In genomic region chr5:126780165-126780827, GRCh38 we compare ENCODE assay signal across 8 cellular contexts. TPM values are rescaled to one million over a fixed set of nuclear protein-coding genes. Genes with fewer than 3 reads are reported as not detected.
A peak's percentile ranks its signal among the peaks of the same experiment; 100 is the strongest.
DNase-seq lines count a peak whose midpoint lies in the region; ATAC-seq, FAIRE-seq and TF ChIP-seq lines count a peak whose summit lies in the region.

No MANE protein-coding gene starts in this region.

- intact Hi-C loops in pancreas (cut with DNase I), result loop anchor here in 1 of 3 donors (5.0 kb wide), 1 partner anchor 103 kb away; no protein-coding TSS in a partner anchor

- no peaks in the 10 kb centered on the region for H3K27me3 ChIP-seq in CD4-positive, CD25-positive, alpha-beta regulatory T cell (ENCODE audit: control insufficient read depth, insufficient read depth, low read length)
- no peaks in the 10 kb centered on the region for H3K27me3 ChIP-seq in pancreas

- peaks cover 46% of the 10 kb centered on the region for H3K4me1 ChIP-seq in CD4-positive, CD25-positive, alpha-beta regulatory T cell (ENCODE audit: control insufficient read depth, insufficient read depth, low read length, poor library complexity, severe bottlenecking)
- peaks cover 0 to 6% (median 4%) of the 10 kb centered on the region in 3 donors for H3K4me1 ChIP-seq in pancreas

- peak; percentile 8 to 57 (median 37) for TF ChIP-seq CTCF in pancreas (IDR thresholded peaks at IDR 0.05)

- 27 to 36% methylated on average over 7 of the region's 7 CpGs for WGBS in pancreas, 2 donors

- TF ChIP-seq POLR2A in H54 (IDR thresholded peaks at IDR 0.05; ENCODE audit: low read depth, low read length), result no peak

- FAIRE-seq in H54 (lab: Jason Lieb, UNC), result no peak
- FAIRE-seq in pancreas (lab: Jason Lieb, UNC), result no peak

- H3K36me3 Mint-ChIP-seq in CD4-positive, CD25-positive, alpha-beta regulatory T cell, result no peaks in the 10 kb centered on the region
- peaks cover 8 to 17% of the 10 kb centered on the region in 2 donors for H3K36me3 Mint-ChIP-seq in activated T-cell treated with anti-CD3 and anti-CD28 coated beads, Interleukin-2, amount 50 U/mL, for 72 hours (ENCODE audit: insufficient read depth in 2 of 2)

- peaks cover 0 to 2% (median 0%) of the 10 kb centered on the region in 7 donors for H3K9me3 Mint-ChIP-seq in CD4-positive, CD25-positive, alpha-beta regulatory T cell
- no peaks in the 10 kb centered on the region for H3K9me3 Mint-ChIP-seq in activated T-cell treated with anti-CD3 and anti-CD28 coated beads, Interleukin-2, amount 50 U/mL, for 72 hours

- peak; percentile 37 to 83 (median 66) for DNase-seq in CD4-positive, CD25-positive, alpha-beta regulatory T cell
- DNase-seq in H54 (ENCODE audit: insufficient read length, low spot score), result peak; percentile 24
- peak; percentile 69 for DNase-seq in NCI-H748 (lab: John Stamatoyannopoulos, UW; ENCODE audit: unreplicated experiment)
- peak; percentile 46 to 54 for DNase-seq in activated T-cell treated with anti-CD3 and anti-CD28 coated beads, Interleukin-2, amount 50 U/mL, for 72 hours
- DNase-seq in fibroblast of peridontal ligament (ENCODE audit: extremely low read depth), result peak; percentile 88
- DNase-seq in pancreas, result peak in 2 of 6 donors; percentile 12 to 38
- no peak for DNase-seq in KG1 (lab: John Stamatoyannopoulos, UW)

- no peaks in the 10 kb centered on the region for H3K36me3 ChIP-seq in CD4-positive, CD25-positive, alpha-beta regulatory T cell (ENCODE audit: control insufficient read depth, insufficient read depth, low read length)
- H3K36me3 ChIP-seq in pancreas, result no peaks in the 10 kb centered on the region

- peaks cover 24 to 55% (median 32%) of the 10 kb centered on the region in 4 donors for H3K4me1 Mint-ChIP-seq in CD4-positive, CD25-positive, alpha-beta regulatory T cell
- H3K4me1 Mint-ChIP-seq in activated T-cell treated with anti-CD3 and anti-CD28 coated beads, Interleukin-2, amount 50 U/mL, for 72 hours (ENCODE audit: low read depth), result peaks cover 42% of the 10 kb centered on the region

- H3K27ac Mint-ChIP-seq in CD4-positive, CD25-positive, alpha-beta regulatory T cell, result peak overlapping the region; percentile 51 to 98 (median 93)
- H3K27ac Mint-ChIP-seq in activated T-cell treated with anti-CD3 and anti-CD28 coated beads, Interleukin-2, amount 50 U/mL, for 72 hours, result peak overlapping the region; percentile 89

- peak overlapping the region; percentile 95 for H3K27ac ChIP-seq in CD4-positive, CD25-positive, alpha-beta regulatory T cell (ENCODE audit: insufficient read depth, low read length, poor library complexity, severe bottlenecking)
- H3K27ac ChIP-seq in pancreas, result no peak overlapping the region

- H3K4me3 ChIP-seq in CD4-positive, CD25-positive, alpha-beta regulatory T cell (ENCODE audit: low read depth, low read length), result peak overlapping the region; percentile 84
- H3K4me3 ChIP-seq in pancreas, result no peak overlapping the region

- ATAC-seq in CD4-positive, CD25-positive, alpha-beta regulatory T cell (ENCODE audit: low read depth in 2 of 2), result no peak
- ATAC-seq in activated T-cell treated with anti-CD3 and anti-CD28 coated beads, Interleukin-2, amount 50 U/mL, for 72 hours (replicated peaks in 1 of 2), result no peak
- ATAC-seq in pancreas (no peak), GM18870 (IDR thresholded peaks at IDR 0.05; ENCODE audit: unreplicated experiment) (no peak)

- H3K27me3 Mint-ChIP-seq in CD4-positive, CD25-positive, alpha-beta regulatory T cell, result no peaks in the 10 kb centered on the region
- no peaks in the 10 kb centered on the region for H3K27me3 Mint-ChIP-seq in activated T-cell treated with anti-CD3 and anti-CD28 coated beads, Interleukin-2, amount 50 U/mL, for 72 hours (ENCODE audit: low read depth)

- H3K4me3 Mint-ChIP-seq in CD4-positive, CD25-positive, alpha-beta regulatory T cell, result peak overlapping the region; percentile 53 to 98 (median 95)
- H3K4me3 Mint-ChIP-seq in activated T-cell treated with anti-CD3 and anti-CD28 coated beads, Interleukin-2, amount 50 U/mL, for 72 hours, result peak overlapping the region; percentile 96 to 99

- H3K9me3 ChIP-seq in CD4-positive, CD25-positive, alpha-beta regulatory T cell (ENCODE audit: control insufficient read depth in 2 of 2, low read length in 2 of 2), result no peaks in the 10 kb centered on the region
- H3K9me3 ChIP-seq in pancreas, result no peaks in the 10 kb centered on the region

RNA-seq across cellular contexts. Expression of gene LMNB1, which starts 3.4 kb away (rescaled TPM):
- total RNA-seq in CD4-positive, CD25-positive, alpha-beta regulatory T cell, result 52.5 TPM
- 10 to 100 TPM; 11.5 to 21.9 (median 17.3) TPM for polyA plus RNA-seq in CD4-positive, CD25-positive, alpha-beta regulatory T cell
- total RNA-seq in activated T-cell treated with anti-CD3 and anti-CD28 coated beads, Interleukin-2, amount 50 U/mL, for 72 hours, result 100 to 1,000 TPM; 186 to 211 TPM
- 1 to 10 TPM; 1.5 to 7.5 (median 4.3) TPM for total RNA-seq in pancreas
- polyA plus RNA-seq in pancreas, result 1 to 10 TPM in 1 of 2 donors, under 1 TPM in 1; 0.72 to 3.2 TPM
